Comparison of ENCODE assay signal across 8 cellular contexts in genomic region chr20:17504898-17505663, GRCh38. TPM values are rescaled to one million over a fixed set of nuclear protein-coding genes. Genes with fewer than 3 reads are reported as not detected.
DNase-seq lines count a peak whose midpoint lies in the region; ATAC-seq, FAIRE-seq and TF ChIP-seq lines count a peak whose summit lies in the region.

No MANE protein-coding gene starts in this region.

- H3K79me2 ChIP-seq in H1 (ENCODE audit: control insufficient read depth in 1 of 2, insufficient read depth in 2 of 2, low read length in 2 of 2), result no peaks in the 10 kb centered on the region

- H3K56ac ChIP-seq in H1 (replicated peaks; ENCODE audit: insufficient read length, low read depth, low read length), result no peak overlapping the region

- H3K9me3 ChIP-seq in H1 (ENCODE audit: insufficient read depth in 2 of 2, low read depth in 1 of 2, low read length in 1 of 2), result no peaks in the 10 kb centered on the region

- DNase-seq in AG10803 (ENCODE audit: low read depth) (peak; percentile 49), NCI-H2227 treated with DMSO at 0.1 percent for 48 hours (lab: John Stamatoyannopoulos, UW) (peak; percentile 61), H1 (ENCODE audit: low read depth in 1 of 2, low spot score in 2 of 2) (peak in 1 of 2 experiments; percentile 81), medulla oblongata (ENCODE audit: extremely low spot score) (peak; percentile 77)
- peak; percentile 18 for DNase-seq in activated CD4-positive, alpha-beta T cell treated with anti-CD3 and anti-CD28 coated beads, Interleukin-2, amount 50 U/mL, for 1 hour
- DNase-seq in stimulated activated CD8-positive, alpha-beta memory T cell treated with anti-CD3 and anti-CD28 coated beads, Interleukin-4, amount 100 ng/mL, for 1 hour (ENCODE audit: low read depth in 2 of 2, low spot score in 1 of 2), result peak; percentile 17 to 25

- H4K5ac ChIP-seq in H1 (ENCODE audit: insufficient read length, low read depth, low read length), result no peak overlapping the region

- H3K14ac ChIP-seq in H1 (ENCODE audit: insufficient read length), result no peak overlapping the region

- no peak overlapping the region for H3K4ac ChIP-seq in H1 (replicated peaks; ENCODE audit: insufficient read length, low read depth, low read length)

- no peak; a peak in 1 of 3 replicates for TF ChIP-seq POLR2A in H1 (IDR thresholded peaks at IDR 0.05; ENCODE audit: control extremely low read depth in 1 of 2, low read depth in 2 of 2, low read length in 2 of 2)

- peak overlapping the region; percentile 60; the same call in 1 of the 2 replicates for H2AFZ ChIP-seq in H1 (ENCODE audit: low read length)

- peak overlapping the region; percentile 71; the same call in 1 of the 2 replicates for H2BK12ac ChIP-seq in H1 (ENCODE audit: low read depth, low read length)

- FAIRE-seq in H1 (lab: Jason Lieb, UNC), result peak; percentile 77

- H3K18ac ChIP-seq in H1 (ENCODE audit: extremely low read depth, low read length), result peak overlapping the region; percentile 52; the same call in 1 of the 2 replicates

- H3K4me1 ChIP-seq in H1 (replicated peaks in 1 of 4; ENCODE audit: control insufficient read depth in 3 of 4, insufficient read depth in 4 of 4, low read length in 3 of 4), result peaks cover 0 to 10% (median 3%) of the 10 kb centered on the region in 4 experiments; a peak in 4 of 7 replicates

- peak overlapping the region; percentile 21 to 81 for H3K4me2 ChIP-seq in H1 (ENCODE audit: insufficient read depth in 1 of 2, low read depth in 2 of 2, low read length in 2 of 2)

- no peak overlapping the region for H2BK15ac ChIP-seq in H1 (ENCODE audit: low read length)

- CTCF ChIA-PET in H1 (lab: Charles Lee; ENCODE audit: partially characterized antibody), result interaction anchor here (0.6 to 7.5 kb wide), 52 partner anchors 8 to 703 kb away, joined by 3 to 114 read pairs (median 5); partner anchors contain the start of gene BFSP1

- no peaks in the 10 kb centered on the region; the same call in 1 of the 2 replicates for H3K23me2 ChIP-seq in H1 (ENCODE audit: low read depth, low read length)

- no peaks in the 10 kb centered on the region for H4K20me1 ChIP-seq in H1 (replicated peaks in 1 of 2; ENCODE audit: control insufficient read depth in 1 of 2, insufficient read depth in 2 of 2, low read length in 2 of 2)

- H2BK20ac ChIP-seq in H1 (ENCODE audit: low read length), result no peak overlapping the region

- H3K27me3 ChIP-seq in H1 (replicated peaks in 1 of 4; ENCODE audit: control insufficient read depth in 3 of 4, extremely low read depth in 1 of 4, insufficient read depth in 3 of 4, low read length in 3 of 4), result peaks cover 0 to 9% (median 1%) of the 10 kb centered on the region in 4 experiments; a peak in 3 of 7 replicates

- TF ChIP-seq CTCF in AG10803 (conservative IDR thresholded peaks at IDR 0.05; ENCODE audit: low read length), result peak; percentile 70
- TF ChIP-seq CTCF in H1 (IDR thresholded peaks at IDR 0.05; ENCODE audit: control extremely low read depth in 1 of 3, insufficient read depth in 1 of 3, low read depth in 1 of 3, low read length in 3 of 3), result peak in 2 of 3 experiments; percentile 45 to 50; a peak in 2 of 4 replicates

- peak overlapping the region; percentile 61 for H4K91ac ChIP-seq in H1 (replicated peaks; ENCODE audit: insufficient read length, low read length)

- peak; percentile 79 for ATAC-seq in GM18867 (IDR thresholded peaks at IDR 0.05; ENCODE audit: unreplicated experiment)
- ATAC-seq in HG03108 (IDR thresholded peaks at IDR 0.05; ENCODE audit: unreplicated experiment), result peak; percentile 56

- H3K23ac ChIP-seq in H1 (ENCODE audit: insufficient read length), result no peak overlapping the region

- H2BK120ac ChIP-seq in H1 (replicated peaks; ENCODE audit: low read depth, low read length), result no peak overlapping the region

- H3K9ac ChIP-seq in H1 (replicated peaks in 1 of 4; ENCODE audit: extremely low read depth in 1 of 4, low read depth in 3 of 4, low read length in 3 of 4), result no peak overlapping the region

- H3K36me3 ChIP-seq in H1 (ENCODE audit: control insufficient read depth in 2 of 4, insufficient read depth in 4 of 4, low read length in 3 of 4), result no peaks in the 10 kb centered on the region

- H2AK5ac ChIP-seq in H1 (ENCODE audit: low read depth, low read length), result no peak overlapping the region

- POLR2A ChIA-PET in H1 (lab: Charles Lee; ENCODE audit: partially characterized antibody), result interaction anchor here (0.8 to 2.2 kb wide), 9 partner anchors 9 to 435 kb away, joined by 3 to 10 read pairs (median 5); partner anchors contain the start of genes BFSP1 and DSTN

- H3K79me1 ChIP-seq in H1 (ENCODE audit: low read depth, low read length), result no peaks in the 10 kb centered on the region

- peak overlapping the region; percentile 92; the same call in 1 of the 2 replicates for H4K8ac ChIP-seq in H1 (ENCODE audit: extremely low read depth, insufficient read depth, low read length)

- H3K4me3 ChIP-seq in AG10803 (ENCODE audit: low read length) (peak overlapping the region; percentile 69), H1 (ENCODE audit: extremely low read depth in 1 of 4, insufficient read depth in 2 of 4, low read depth in 3 of 4, low read length in 4 of 4) (peak overlapping the region; percentile 4 to 55 (median 44); a peak in 7 of 8 replicates)

- H2BK5ac ChIP-seq in H1 (ENCODE audit: low read depth, low read length), result 0 out of 2 replicates have a peak overlapping the region, but pooled peaks have one; percentile 28

- 9% methylated on average over 30 of the region's 30 CpGs; no CpG with 5 or more reads in 1 of the 2 experiments for WGBS in H1 (ENCODE audit: extremely low coverage in 1 of 2, insufficient coverage in 1 of 2, insufficient read length in 1 of 2, insufficient replicate concordance in 2 of 2, low coverage in 1 of 2, low lambda C conversion rate in 2 of 2, missing lambda C conversion rate in 1 of 2), 2 experiments

- peak; percentile 71 to 83 for TF ChIP-seq RAD21 in H1 (IDR thresholded peaks at IDR 0.05 in 1 of 2, conservative IDR thresholded peaks at IDR 0.05 in 1 of 2; ENCODE audit: low read depth in 2 of 2, low read length in 2 of 2)

- no peak for TF ChIP-seq EP300 in H1 (IDR thresholded peaks at IDR 0.05; ENCODE audit: borderline replicate concordance in 1 of 2, low read depth in 2 of 2, low read length in 2 of 2)

- no peak overlapping the region for H3K27ac ChIP-seq in H1 (ENCODE audit: low read depth, low read length)

TF ChIP-seq in H1, 55 proteins besides CTCF, POLR2A, EP300 and RAD21:
- TF ChIP-seq MAX (IDR thresholded peaks at IDR 0.05) (peak; percentile 97), KDM4A (IDR thresholded peaks at IDR 0.05; ENCODE audit: low read depth, low read length, severe bottlenecking) (peak; percentile 56), SIN3A (conservative IDR thresholded peaks at IDR 0.05 in 1 of 2, IDR thresholded peaks at IDR 0.05 in 1 of 2; ENCODE audit: low read depth in 1 of 2, low read length in 2 of 2) (peak in 1 of 2 experiments; percentile 84; a peak in 2 of 4 replicates), SAP30 (IDR thresholded peaks at IDR 0.05; ENCODE audit: insufficient read depth, insufficient replicate concordance, low read length) (peak; percentile 87), KDM5A (IDR thresholded peaks at IDR 0.05; ENCODE audit: low read length) (no peak), ASH2L (IDR thresholded peaks at IDR 0.05; ENCODE audit: low read length) (peak; percentile 42), HDAC2 (IDR thresholded peaks at IDR 0.05; ENCODE audit: borderline replicate concordance in 1 of 2, low read depth in 2 of 2, low read length in 2 of 2) (no peak; a peak in 1 of 4 replicates), TAF7 (optimal IDR thresholded peaks at IDR 0.05; ENCODE audit: borderline replicate concordance, low read depth, low read length) (peak; percentile 64), E2F6 (IDR thresholded peaks at IDR 0.05) (peak; percentile 74), TBP (IDR thresholded peaks at IDR 0.05; ENCODE audit: low read depth, low read length) (no peak), TCF12 (IDR thresholded peaks at IDR 0.05; ENCODE audit: low read depth, low read length) (no peak), SIX5 (IDR thresholded peaks at IDR 0.05; ENCODE audit: low read depth, low read length) (no peak), JUND (IDR thresholded peaks at IDR 0.05; ENCODE audit: low read length) (no peak), MAFK (IDR thresholded peaks at IDR 0.05; ENCODE audit: low read depth, low read length) (no peak)

RNA-seq across cellular contexts. Expression of gene BFSP1, which starts 26.1 kb away (rescaled TPM):
- total RNA-seq in H1 (2021; fragmentation: NEBNext Ultra II Directional; extraction: Animal tissue kit (Norgen Biotek cat#: 25700)), result 2.5 and 3.2 TPM in 2 replicates
- polyA plus RNA-seq in H1 (2011; rRNA removed), result 1.5 and 1.8 TPM in 2 replicates
- polyA plus RNA-seq in H1 (2011; cell fraction: cytosol; rRNA removed), result 3.0 TPM
- polyA plus RNA-seq in H1 (2011; cell fraction: nucleus; rRNA removed), result 3.6 TPM
- 2.6 to 3.5 TPM (median 3.2 TPM) in 4 replicates for polyA plus RNA-seq in H1 (2012, experiment 1 of 2)
- 1.8 TPM for polyA plus RNA-seq in H1 (2012, experiment 2 of 2)
- 2.4 TPM for polyA plus RNA-seq in H1 (2013, experiment 1 of 2)
- polyA plus RNA-seq in H1 (2013, experiment 2 of 2), result 2.2 TPM
- polyA minus RNA-seq in H1 (2011; rRNA and poly(A)+ RNA removed), result 1.7 and 2.7 TPM in 2 replicates
- polyA minus RNA-seq in H1 (2011; cell fraction: cytosol; rRNA and poly(A)+ RNA removed), result 1.7 TPM
- polyA minus RNA-seq in H1 (2011; cell fraction: nucleus; rRNA and poly(A)+ RNA removed), result 2.6 TPM
